In the genomic region with DNA sequence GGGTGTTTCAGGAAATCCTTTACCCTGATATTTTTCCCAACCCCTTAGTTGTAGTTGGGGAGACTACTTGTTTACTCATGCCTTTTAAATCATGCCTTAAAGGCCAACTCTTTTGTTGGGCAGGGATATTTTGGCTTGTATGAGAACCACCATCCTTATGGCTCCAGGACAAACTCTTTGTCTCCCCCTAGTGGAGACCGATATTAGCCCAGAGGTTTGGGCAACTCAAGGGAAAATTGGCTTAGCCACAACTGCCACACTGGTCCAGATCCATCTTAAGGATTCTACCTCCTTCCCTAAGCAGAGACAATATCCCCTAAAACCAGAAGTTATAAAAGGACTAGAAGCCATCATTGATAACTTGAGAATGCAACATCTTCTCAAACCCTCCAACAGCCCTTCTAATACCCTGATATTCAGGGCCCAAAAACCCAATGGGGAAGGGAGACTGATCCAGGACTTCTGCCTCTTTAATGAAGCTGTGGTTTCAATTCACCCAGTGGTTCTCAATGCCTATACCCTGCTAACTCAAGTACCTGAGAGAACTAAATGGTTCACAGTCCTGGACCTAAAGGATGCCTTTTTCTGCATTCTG, we compare ENCODE assay signal across 17 cellular contexts.
A peak's percentile ranks its signal among the peaks of the same experiment; 100 is the strongest.
DNase-seq lines count a peak whose midpoint lies in the region; TF ChIP-seq lines count a peak whose summit lies in the region.
"Had no signal": no experiment of that assay in that cellular context is flagged by ENCODE, and none has a peak within 500 bp of the region (broad histone marks: within the 10 kb centered on the region; RNA-seq: fewer than 3 reads in every experiment).

No MANE protein-coding gene starts in this region.

- no peaks in the 10 kb centered on the region for H3K4me1 Mint-ChIP-seq in T-helper 2 cell treated with Interferon-gamma antibody and Interleukin-4, amounts not matched to agents 5 μg/mL and 100 μg/mL, for 36 hours (ENCODE audit: low read depth)
- H3K4me1 Mint-ChIP-seq: nephron had no signal

- H3K4me2 ChIP-seq in OCI-LY3 (ENCODE audit: low read length) (no peak overlapping the region), GM23248 (ENCODE audit: unreplicated experiment) (no peak overlapping the region)

- 69 to 76% methylated on average over 1 of the region's 1 CpG for WGBS in testis, 2 donors
- WGBS in GM23248 (ENCODE audit: low coverage in 1 of 2, low lambda C conversion rate in 2 of 2, missing lambda C conversion rate in 2 of 2), 2 experiments, result 19 to 25% methylated on average over 1 of the region's 1 CpG

- DNase-seq in AG09309 (ENCODE audit: low read depth) (no peak), epithelial cell of proximal tubule (ENCODE audit: low read depth) (no peak), testis (no peak), epidermal melanocyte (ENCODE audit: insufficient read length, low spot score) (no peak), GM23248 (no peak)
- no peak for DNase-seq in T-helper 2 cell treated with Interferon-gamma antibody and Interleukin-4, amounts not matched to agents 5 μg/mL and 100 μg/mL, for 36 hours (ENCODE audit: low spot score)
- DNase-seq: GOT3; kidney glomerular epithelial cell; NCI-H774; stimulated activated CD4-positive, alpha-beta T cell treated with anti-CD3 and anti-CD28 coated beads, Interleukin-12 subunit alpha, Interleukin-12 subunit beta, amount 100 ng/mL, for 4 hours; T1000 had no signal

- H3K27ac Mint-ChIP-seq in T-helper 2 cell treated with Interferon-gamma antibody and Interleukin-4, amounts not matched to agents 5 μg/mL and 100 μg/mL, for 36 hours, result no peak overlapping the region
- H3K27ac Mint-ChIP-seq: activated T-cell treated with anti-CD3 and anti-CD28 coated beads, Interleukin-2, amount 50 U/mL, for 72 hours; nephron had no signal

- in situ Hi-C loops in GM23248 (cut with MboI), result no loop called here

- no peaks in the 10 kb centered on the region for H4K20me1 ChIP-seq in OCI-LY3 (ENCODE audit: insufficient read depth, low read length)
- H4K20me1 ChIP-seq in GM23248 (ENCODE audit: insufficient read depth), result no peaks in the 10 kb centered on the region

- H2AFZ ChIP-seq in OCI-LY3 (ENCODE audit: low read depth, low read length) (no peak overlapping the region), GM23248 (no peak overlapping the region)

- H3K36me3 Mint-ChIP-seq in T-helper 2 cell treated with Interferon-gamma antibody and Interleukin-4, amounts not matched to agents 5 μg/mL and 100 μg/mL, for 36 hours (ENCODE audit: low read depth), result no peaks in the 10 kb centered on the region

- no peaks in the 10 kb centered on the region for H3F3A ChIP-seq in GM23248 (ENCODE audit: insufficient read depth)

- TF ChIP-seq CTCF in AG09309 (IDR thresholded peaks at IDR 0.05; ENCODE audit: control insufficient read depth, insufficient read depth, low read depth, low read length, missing control alignments) (peak; percentile 20), GM12872 (IDR thresholded peaks at IDR 0.05; ENCODE audit: insufficient read depth, low read depth, low read length) (peak; percentile 62), OCI-LY3 (IDR thresholded peaks at IDR 0.05; ENCODE audit: low read depth, low read length) (peak; percentile 41), epithelial cell of proximal tubule (conservative IDR thresholded peaks at IDR 0.05; ENCODE audit: low read depth, low read length) (peak; percentile 34), testis (IDR thresholded peaks at IDR 0.05) (peak in 1 of 3 experiments; percentile 28)

- intact Hi-C loops in testis (cut with DNase I; ENCODE audit: low total_unique reads), result no loop called here

- no peaks in the 10 kb centered on the region for H3K9me2 ChIP-seq in GM23248 (ENCODE audit: insufficient read depth)

- H3K9me3 Mint-ChIP-seq in T-helper 2 cell treated with Interferon-gamma antibody and Interleukin-4, amounts not matched to agents 5 μg/mL and 100 μg/mL, for 36 hours, result peaks cover 46% of the 10 kb centered on the region

- H3K4me3 ChIP-seq in AG09309 (ENCODE audit: control insufficient read depth, low read depth, low read length) (no peak overlapping the region), OCI-LY3 (ENCODE audit: low read length) (no peak overlapping the region), epithelial cell of proximal tubule (ENCODE audit: low read depth, low read length) (no peak overlapping the region), testis (no peak overlapping the region), GM23248 (no peak overlapping the region)
- H3K4me3 ChIP-seq: cardiac muscle cell, esophagus muscularis mucosa had no signal

- H3K79me2 ChIP-seq in OCI-LY3 (ENCODE audit: low read length) (no peaks in the 10 kb centered on the region), GM23248 (ENCODE audit: insufficient read depth) (no peaks in the 10 kb centered on the region)

- no peak overlapping the region for H3K9ac ChIP-seq in OCI-LY3 (ENCODE audit: low read length)
- no peak overlapping the region for H3K9ac ChIP-seq in GM23248

- H3K4me1 ChIP-seq in OCI-LY3 (ENCODE audit: low read length), result peaks cover 22% of the 10 kb centered on the region
- no peaks in the 10 kb centered on the region for H3K4me1 ChIP-seq in testis
- H3K4me1 ChIP-seq in GM23248 (ENCODE audit: insufficient read depth), result no peaks in the 10 kb centered on the region
- H3K4me1 ChIP-seq: esophagus muscularis mucosa had no signal

- no peak for TF ChIP-seq POLR2A in testis (IDR thresholded peaks at IDR 0.05)

- H3K9me3 ChIP-seq in OCI-LY3 (ENCODE audit: insufficient read depth, low read length) (peaks cover 8% of the 10 kb centered on the region; the same call in 1 of the 2 replicates), testis (no peaks in the 10 kb centered on the region), GM23248 (ENCODE audit: low read depth) (no peaks in the 10 kb centered on the region)

- H3K4me3 Mint-ChIP-seq in T-helper 2 cell treated with Interferon-gamma antibody and Interleukin-4, amounts not matched to agents 5 μg/mL and 100 μg/mL, for 36 hours, result no peak overlapping the region
- H3K4me3 Mint-ChIP-seq: activated T-cell treated with anti-CD3 and anti-CD28 coated beads, Interleukin-2, amount 50 U/mL, for 72 hours; nephron had no signal

- H3K27ac ChIP-seq in OCI-LY3 (ENCODE audit: low read length) (no peak overlapping the region), testis (no peak overlapping the region), GM23248 (no peak overlapping the region)
- H3K27ac ChIP-seq: cardiac muscle cell, esophagus muscularis mucosa had no signal

- H3K27me3 Mint-ChIP-seq in T-helper 2 cell treated with Interferon-gamma antibody and Interleukin-4, amounts not matched to agents 5 μg/mL and 100 μg/mL, for 36 hours (ENCODE audit: low read depth), result no peaks in the 10 kb centered on the region

- H3K36me3 ChIP-seq in OCI-LY3 (replicated peaks; ENCODE audit: low read depth, low read length) (peaks cover 17% of the 10 kb centered on the region), testis (ENCODE audit: low read depth, missing control alignments) (no peaks in the 10 kb centered on the region), GM23248 (ENCODE audit: low read depth) (no peaks in the 10 kb centered on the region)
- H3K36me3 ChIP-seq: cardiac muscle cell, esophagus muscularis mucosa had no signal

- H3K27me3 ChIP-seq in OCI-LY3 (ENCODE audit: low read depth, low read length), result no peaks in the 10 kb centered on the region
- no peaks in the 10 kb centered on the region for H3K27me3 ChIP-seq in testis
- no peaks in the 10 kb centered on the region for H3K27me3 ChIP-seq in GM23248 (replicated peaks; ENCODE audit: insufficient read depth)
- H3K27me3 ChIP-seq: cardiac muscle cell, esophagus muscularis mucosa had no signal
